ENCODE assay signal across 9 cellular contexts in genomic region chr14:44657688-44658388, GRCh38.
DNase-seq lines count a peak whose midpoint lies in the region; ATAC-seq and TF ChIP-seq lines count a peak whose summit lies in the region.
"Had no signal": no experiment of that assay in that cellular context is flagged by ENCODE, and none has a peak within 500 bp of the region (broad histone marks: within the 10 kb centered on the region; RNA-seq: fewer than 3 reads in every experiment).

No MANE protein-coding gene starts in this region.

- no peaks in the 10 kb centered on the region for H3K9me3 Mint-ChIP-seq in brain
- no peaks in the 10 kb centered on the region for H3K9me3 Mint-ChIP-seq in nephron

- peak overlapping the region; percentile 5 to 82 (median 53) for H3K27ac Mint-ChIP-seq in brain
- peak overlapping the region; percentile 46 to 64 (median 62) for H3K27ac Mint-ChIP-seq in nephron
- H3K27ac Mint-ChIP-seq: IgD-negative memory B cell had no signal

- TF ChIP-seq CTCF in brain (conservative IDR thresholded peaks at IDR 0.05) (peak; percentile 63 to 71), nephron (IDR thresholded peaks at IDR 0.05; ENCODE audit: unreplicated experiment in 3 of 3) (peak; percentile 66 to 77 (median 67))

- DNase-seq in H4 (ENCODE audit: low spot score) (peak; percentile 50), NCI-H2107 (lab: John Stamatoyannopoulos, UW) (peak; percentile 75), ureter (ENCODE audit: low spot score) (no peak)

- H3K36me3 Mint-ChIP-seq in brain, result no peaks in the 10 kb centered on the region
- no peaks in the 10 kb centered on the region for H3K36me3 Mint-ChIP-seq in nephron (ENCODE audit: low read depth)
- H3K36me3 Mint-ChIP-seq: IgD-negative memory B cell had no signal

- ATAC-seq in GM19463 (IDR thresholded peaks at IDR 0.05; ENCODE audit: unreplicated experiment), result no peak
- no peak for ATAC-seq in GM18907 (IDR thresholded peaks at IDR 0.05; ENCODE audit: unreplicated experiment)
- no peak for ATAC-seq in GM19467 (IDR thresholded peaks at IDR 0.05; ENCODE audit: unreplicated experiment)

- H3K4me3 Mint-ChIP-seq in brain (no peak overlapping the region), nephron (no peak overlapping the region)
- H3K4me3 Mint-ChIP-seq: IgD-negative memory B cell had no signal

- H3K27me3 Mint-ChIP-seq in brain (no peaks in the 10 kb centered on the region), nephron (ENCODE audit: low read depth) (no peaks in the 10 kb centered on the region)
- H3K27me3 Mint-ChIP-seq: IgD-negative memory B cell had no signal

- peaks cover 12% of the 10 kb centered on the region for H3K4me1 Mint-ChIP-seq in brain
- peaks cover 18% of the 10 kb centered on the region for H3K4me1 Mint-ChIP-seq in nephron
